7 cellular contexts compared by ENCODE assay signal in the genomic region with DNA sequence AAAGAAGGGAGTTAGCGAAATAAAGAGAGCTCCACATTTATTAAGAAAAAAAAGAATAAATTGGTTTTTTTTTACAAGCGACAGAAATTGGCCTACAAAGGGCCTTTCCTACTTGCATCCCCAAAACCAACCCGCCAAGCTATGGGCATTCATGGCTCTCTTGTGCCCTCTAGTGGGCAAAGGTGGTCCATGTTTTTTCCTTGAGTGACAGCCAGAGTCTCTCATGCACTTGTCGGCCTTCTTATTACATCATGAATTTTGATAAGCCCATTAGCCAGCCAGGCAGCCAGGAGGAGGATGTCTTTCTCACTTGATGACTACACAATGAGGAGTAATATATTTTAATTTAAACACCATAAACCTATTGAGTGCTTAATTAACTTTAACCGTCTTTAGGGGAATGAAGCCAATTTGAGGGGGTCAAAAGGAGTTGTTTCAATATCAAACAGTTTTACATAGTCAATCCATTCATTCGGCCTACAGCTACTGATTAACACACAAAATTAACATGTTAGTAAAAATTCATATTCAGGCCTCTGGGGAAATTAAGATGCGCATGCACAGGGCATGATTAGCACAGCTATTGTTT.
DNase-seq lines count a peak whose midpoint lies in the region; ATAC-seq and TF ChIP-seq lines count a peak whose summit lies in the region.

No MANE protein-coding gene starts in this region.

- peaks cover 10% of the 10 kb centered on the region for H3K27me3 Mint-ChIP-seq in T-helper 2 cell treated with Interferon-gamma antibody and Interleukin-4, amounts not matched to agents 5 μg/mL and 100 μg/mL, for 36 hours (ENCODE audit: low read depth)

- peak; percentile 57 to 91 (median 87) for TF ChIP-seq CTCF in ascending aorta (IDR thresholded peaks at IDR 0.05)
- TF ChIP-seq CTCF in hepatocyte (IDR thresholded peaks at IDR 0.05; ENCODE audit: poor library complexity) = peak; percentile 90

- H3K27ac ChIP-seq in ascending aorta = no peak overlapping the region
- no peak overlapping the region for H3K27ac ChIP-seq in hepatocyte

- H3K9me2 ChIP-seq in hepatocyte (replicated peaks; ENCODE audit: insufficient read depth) = no peaks in the 10 kb centered on the region

- H3K36me3 ChIP-seq in ascending aorta (no peaks in the 10 kb centered on the region), hepatocyte (replicated peaks; ENCODE audit: insufficient read depth, low read depth) (no peaks in the 10 kb centered on the region)

- H4K20me1 ChIP-seq in hepatocyte (ENCODE audit: insufficient read depth, poor library complexity, severe bottlenecking) = no peaks in the 10 kb centered on the region

- peak; percentile 69 for ATAC-seq in GM18498 (IDR thresholded peaks at IDR 0.05; ENCODE audit: unreplicated experiment)
- peak; percentile 68 for ATAC-seq in HG02852 (IDR thresholded peaks at IDR 0.05; ENCODE audit: unreplicated experiment)

- H3K27ac Mint-ChIP-seq in T-helper 2 cell treated with Interferon-gamma antibody and Interleukin-4, amounts not matched to agents 5 μg/mL and 100 μg/mL, for 36 hours = no peak overlapping the region

- DNase-seq in NCI-H1694 (lab: John Stamatoyannopoulos, UW) = peak; percentile 98
- peak; percentile 66 for DNase-seq in T-helper 2 cell treated with Interferon-gamma antibody and Interleukin-4, amounts not matched to agents 5 μg/mL and 100 μg/mL, for 36 hours (ENCODE audit: low spot score)
- peak in 1 of 2 donors; percentile 86 for DNase-seq in ascending aorta (ENCODE audit: low spot score in 2 of 2)
- DNase-seq in hepatocyte (ENCODE audit: low spot score) = peak; percentile 89
- DNase-seq in skeletal muscle cell (ENCODE audit: low read depth) = peak; percentile 23

- 38% methylated on average over 7 of the region's 7 CpGs for WGBS in hepatocyte (ENCODE audit: low lambda C conversion rate, missing lambda C conversion rate)

- H2AFZ ChIP-seq in hepatocyte = no peak overlapping the region

- no peaks in the 10 kb centered on the region for H3K4me1 Mint-ChIP-seq in T-helper 2 cell treated with Interferon-gamma antibody and Interleukin-4, amounts not matched to agents 5 μg/mL and 100 μg/mL, for 36 hours (ENCODE audit: low read depth)

- H3K27me3 ChIP-seq in ascending aorta (no peaks in the 10 kb centered on the region), hepatocyte (peaks cover 8% of the 10 kb centered on the region)

- H3K79me2 ChIP-seq in hepatocyte = no peaks in the 10 kb centered on the region

- H3K4me2 ChIP-seq in hepatocyte = no peak overlapping the region

- H3K9me3 Mint-ChIP-seq in T-helper 2 cell treated with Interferon-gamma antibody and Interleukin-4, amounts not matched to agents 5 μg/mL and 100 μg/mL, for 36 hours = no peaks in the 10 kb centered on the region

- no peaks in the 10 kb centered on the region for H3K4me1 ChIP-seq in ascending aorta
- no peaks in the 10 kb centered on the region for H3K4me1 ChIP-seq in hepatocyte (ENCODE audit: insufficient read depth)

- no peaks in the 10 kb centered on the region for H3K36me3 Mint-ChIP-seq in T-helper 2 cell treated with Interferon-gamma antibody and Interleukin-4, amounts not matched to agents 5 μg/mL and 100 μg/mL, for 36 hours (ENCODE audit: low read depth)

- intact Hi-C loops in ascending aorta (cut with DNase I) = loop anchor here (1.0 to 10.0 kb wide), 2 partner anchors 124 to 782 kb away; no protein-coding TSS in a partner anchor

- H3K9me3 ChIP-seq in ascending aorta (no peaks in the 10 kb centered on the region), hepatocyte (ENCODE audit: low read depth) (no peaks in the 10 kb centered on the region)

- no peak overlapping the region for H3K4me3 Mint-ChIP-seq in T-helper 2 cell treated with Interferon-gamma antibody and Interleukin-4, amounts not matched to agents 5 μg/mL and 100 μg/mL, for 36 hours

- H3K4me3 ChIP-seq in ascending aorta (no peak overlapping the region), hepatocyte (no peak overlapping the region), skeletal muscle cell (ENCODE audit: low read depth, low read length) (no peak overlapping the region)
